ENCODE assay signal across 8 cellular contexts in genomic region chr16:30903596-30903995, GRCh38. TPM values are rescaled to one million over a fixed set of nuclear protein-coding genes. Genes with fewer than 3 reads are reported as not detected.
A peak's percentile ranks its signal among the peaks of the same experiment; 100 is the strongest.
DNase-seq lines count a peak whose midpoint lies in the region; ATAC-seq and TF ChIP-seq lines count a peak whose summit lies in the region.

No MANE protein-coding gene starts in this region.

- H3K9me2 ChIP-seq in GM23248 (ENCODE audit: insufficient read depth): no peaks in the 10 kb centered on the region

- H3K79me2 ChIP-seq in GM23248 (ENCODE audit: insufficient read depth): no peaks in the 10 kb centered on the region

- H3K4me3 ChIP-seq in GM23248 (no peak overlapping the region), gastrocnemius medialis (no peak overlapping the region)

- H3F3A ChIP-seq in GM23248 (ENCODE audit: insufficient read depth): peaks cover 11% of the 10 kb centered on the region; the same call in 1 of the 2 replicates

- WGBS in GM23248 (ENCODE audit: low coverage in 1 of 2, low lambda C conversion rate in 2 of 2, missing lambda C conversion rate in 2 of 2), 2 experiments: 74 to 91% methylated on average over 4 of the region's 4 CpGs

- ATAC-seq in SK-N-SH treated with all-trans-retinoic acid at 6 μM for 48 hours (peak; percentile 43), gastrocnemius medialis (peak in 1 of 2 donors; percentile 7), HG02623 (IDR thresholded peaks at IDR 0.05; ENCODE audit: unreplicated experiment) (no peak)

- H3K9ac ChIP-seq in GM23248: no peak overlapping the region

- in situ Hi-C loops in GM23248 (cut with MboI): no loop called here
- in situ Hi-C loops in gastrocnemius medialis (cut with MboI; ENCODE audit: low sequenced_read_pairs in 4 of 4): no loop called here

- DNase-seq in GM23248 (peak; percentile 39), fibroblast of peridontal ligament (ENCODE audit: extremely low read depth) (peak; percentile 23), gastrocnemius medialis (peak; percentile 25 to 43), NCI-H2107 treated with DMSO at 0.1 percent for 48 hours (lab: John Stamatoyannopoulos, UW; ENCODE audit: unreplicated experiment) (no peak), cortex of kidney (lab: John Stamatoyannopoulos, UW) (no peak), glomerular visceral epithelial cell (ENCODE audit: extremely low spot score) (no peak)

- H3K36me3 ChIP-seq in GM23248 (ENCODE audit: low read depth) (no peaks in the 10 kb centered on the region), gastrocnemius medialis (no peaks in the 10 kb centered on the region)

- no peaks in the 10 kb centered on the region; the same call in 1 of the 2 replicates for H3K4me1 ChIP-seq in GM23248 (ENCODE audit: insufficient read depth)
- peaks cover 8 to 12% of the 10 kb centered on the region in 2 donors for H3K4me1 ChIP-seq in gastrocnemius medialis

- H4K20me1 ChIP-seq in GM23248 (ENCODE audit: insufficient read depth): no peaks in the 10 kb centered on the region

- H3K27me3 ChIP-seq in GM23248 (replicated peaks; ENCODE audit: insufficient read depth) (no peaks in the 10 kb centered on the region), gastrocnemius medialis (no peaks in the 10 kb centered on the region)

- TF ChIP-seq CTCF in gastrocnemius medialis (IDR thresholded peaks at IDR 0.05 in 4 of 5, conservative IDR thresholded peaks at IDR 0.05 in 1 of 5): no peak

- H2AFZ ChIP-seq in GM23248: peak overlapping the region; percentile 64

- H3K9me3 ChIP-seq in GM23248 (ENCODE audit: low read depth) (no peaks in the 10 kb centered on the region), gastrocnemius medialis (no peaks in the 10 kb centered on the region)

- no peak overlapping the region for H3K4me2 ChIP-seq in GM23248 (ENCODE audit: unreplicated experiment)

- intact Hi-C loops in gastrocnemius medialis (cut with DNase I; ENCODE audit: low total_unique reads): no loop called here

- H3K27ac ChIP-seq in GM23248 (no peak overlapping the region), gastrocnemius medialis (peak overlapping the region; percentile 77 to 89 (median 88))

- TF ChIP-seq POLR2A in gastrocnemius medialis (IDR thresholded peaks at IDR 0.05): no peak

TF ChIP-seq in SK-N-SH treated with all-trans-retinoic acid at 6 μM for 48 hours, 23 proteins besides CTCF, POLR2A, EP300 and RAD21:
- TF ChIP-seq, protein P1, sequence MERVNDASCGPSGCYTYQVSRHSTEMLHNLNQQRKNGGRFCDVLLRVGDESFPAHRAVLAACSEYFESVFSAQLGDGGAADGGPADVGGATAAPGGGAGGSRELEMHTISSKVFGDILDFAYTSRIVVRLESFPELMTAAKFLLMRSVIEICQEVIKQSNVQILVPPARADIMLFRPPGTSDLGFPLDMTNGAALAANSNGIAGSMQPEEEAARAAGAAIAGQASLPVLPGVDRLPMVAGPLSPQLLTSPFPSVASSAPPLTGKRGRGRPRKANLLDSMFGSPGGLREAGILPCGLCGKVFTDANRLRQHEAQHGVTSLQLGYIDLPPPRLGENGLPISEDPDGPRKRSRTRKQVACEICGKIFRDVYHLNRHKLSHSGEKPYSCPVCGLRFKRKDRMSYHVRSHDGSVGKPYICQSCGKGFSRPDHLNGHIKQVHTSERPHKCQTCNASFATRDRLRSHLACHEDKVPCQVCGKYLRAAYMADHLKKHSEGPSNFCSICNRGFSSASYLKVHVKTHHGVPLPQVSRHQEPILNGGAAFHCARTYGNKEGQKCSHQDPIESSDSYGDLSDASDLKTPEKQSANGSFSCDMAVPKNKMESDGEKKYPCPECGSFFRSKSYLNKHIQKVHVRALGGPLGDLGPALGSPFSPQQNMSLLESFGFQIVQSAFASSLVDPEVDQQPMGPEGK (CRISPR knock-in tag; IDR thresholded peaks at IDR 0.05; ENCODE audit: borderline replicate concordance): no peak
- TF ChIP-seq SNAI2 (CRISPR knock-in tag; IDR thresholded peaks at IDR 0.05): no peak
- no peak for TF ChIP-seq ZFP30 (CRISPR knock-in tag; IDR thresholded peaks at IDR 0.05)
- no peak for TF ChIP-seq GLIS3 (CRISPR knock-in tag; IDR thresholded peaks at IDR 0.05)
- no peak for TF ChIP-seq ARNTL (CRISPR knock-in tag; IDR thresholded peaks at IDR 0.05; ENCODE audit: borderline replicate concordance, low read depth)
- TF ChIP-seq ISL1 (CRISPR knock-in tag; IDR thresholded peaks at IDR 0.05): no peak
- no peak for TF ChIP-seq BACH2 (CRISPR knock-in tag; IDR thresholded peaks at IDR 0.05; ENCODE audit: borderline replicate concordance)
- TF ChIP-seq ESRRG (CRISPR knock-in tag; IDR thresholded peaks at IDR 0.05): no peak
- no peak for TF ChIP-seq CSRNP3 (CRISPR knock-in tag; IDR thresholded peaks at IDR 0.05)
- no peak for TF ChIP-seq CREB5 (CRISPR knock-in tag; IDR thresholded peaks at IDR 0.05; ENCODE audit: low read depth)
- TF ChIP-seq OSR1 (CRISPR knock-in tag; IDR thresholded peaks at IDR 0.05): no peak
- no peak for TF ChIP-seq TOX (CRISPR knock-in tag; IDR thresholded peaks at IDR 0.05; ENCODE audit: borderline replicate concordance)
- TF ChIP-seq ZNF565 (CRISPR knock-in tag; conservative IDR thresholded peaks at IDR 0.05; ENCODE audit: low read depth): no peak
- TF ChIP-seq, protein P2, sequence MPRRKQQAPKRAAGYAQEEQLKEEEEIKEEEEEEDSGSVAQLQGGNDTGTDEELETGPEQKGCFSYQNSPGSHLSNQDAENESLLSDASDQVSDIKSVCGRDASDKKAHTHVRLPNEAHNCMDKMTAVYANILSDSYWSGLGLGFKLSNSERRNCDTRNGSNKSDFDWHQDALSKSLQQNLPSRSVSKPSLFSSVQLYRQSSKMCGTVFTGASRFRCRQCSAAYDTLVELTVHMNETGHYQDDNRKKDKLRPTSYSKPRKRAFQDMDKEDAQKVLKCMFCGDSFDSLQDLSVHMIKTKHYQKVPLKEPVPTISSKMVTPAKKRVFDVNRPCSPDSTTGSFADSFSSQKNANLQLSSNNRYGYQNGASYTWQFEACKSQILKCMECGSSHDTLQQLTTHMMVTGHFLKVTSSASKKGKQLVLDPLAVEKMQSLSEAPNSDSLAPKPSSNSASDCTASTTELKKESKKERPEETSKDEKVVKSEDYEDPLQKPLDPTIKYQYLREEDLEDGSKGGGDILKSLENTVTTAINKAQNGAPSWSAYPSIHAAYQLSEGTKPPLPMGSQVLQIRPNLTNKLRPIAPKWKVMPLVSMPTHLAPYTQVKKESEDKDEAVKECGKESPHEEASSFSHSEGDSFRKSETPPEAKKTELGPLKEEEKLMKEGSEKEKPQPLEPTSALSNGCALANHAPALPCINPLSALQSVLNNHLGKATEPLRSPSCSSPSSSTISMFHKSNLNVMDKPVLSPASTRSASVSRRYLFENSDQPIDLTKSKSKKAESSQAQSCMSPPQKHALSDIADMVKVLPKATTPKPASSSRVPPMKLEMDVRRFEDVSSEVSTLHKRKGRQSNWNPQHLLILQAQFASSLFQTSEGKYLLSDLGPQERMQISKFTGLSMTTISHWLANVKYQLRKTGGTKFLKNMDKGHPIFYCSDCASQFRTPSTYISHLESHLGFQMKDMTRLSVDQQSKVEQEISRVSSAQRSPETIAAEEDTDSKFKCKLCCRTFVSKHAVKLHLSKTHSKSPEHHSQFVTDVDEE (CRISPR knock-in tag; IDR thresholded peaks at IDR 0.05): no peak
- TF ChIP-seq CSDC2 (CRISPR knock-in tag; IDR thresholded peaks at IDR 0.05): no peak
- TF ChIP-seq TCF4 (CRISPR knock-in tag; IDR thresholded peaks at IDR 0.05; ENCODE audit: borderline replicate concordance): no peak
- TF ChIP-seq ZC3H10 (CRISPR knock-in tag; IDR thresholded peaks at IDR 0.05): no peak

RNA-seq across cellular contexts. Expression of gene CTF1, which starts 7.2 kb away (rescaled TPM):
- 4.4 and 4.8 TPM in 2 replicates for total RNA-seq in GM23248 (2014; rRNA removed; shearing (Covaris generic))
- 2.0 and 2.1 TPM in 2 replicates for polyA plus RNA-seq in GM23248 (2016; fragmentation: Nextera tagmentation; extraction: Ambion mirVana)
- 1 to 10 TPM; 2.3 to 5.6 (median 3.2) TPM for total RNA-seq in gastrocnemius medialis

RNA-seq across cellular contexts. Expression of gene BCL7C, which starts 9.7 kb away (rescaled TPM):
- 42.5 and 77.1 TPM in 2 replicates for total RNA-seq in GM23248 (2014; rRNA removed; shearing (Covaris generic))
- 62.5 and 68.1 TPM in 2 replicates for polyA plus RNA-seq in GM23248 (2016; fragmentation: Nextera tagmentation; extraction: Ambion mirVana)
- total RNA-seq in gastrocnemius medialis: 10 to 100 TPM; 16.4 to 24.5 (median 22.3) TPM

RNA-seq across cellular contexts. Expression of gene FBXL19, which starts 19.8 kb away (rescaled TPM):
- 18.2 and 23.0 TPM in 2 replicates for total RNA-seq in GM23248 (2014; rRNA removed; shearing (Covaris generic))
- polyA plus RNA-seq in GM23248 (2016; fragmentation: Nextera tagmentation; extraction: Ambion mirVana): 0.39 and 0.64 TPM in 2 replicates
- total RNA-seq in gastrocnemius medialis: 1 to 10 TPM; 3.4 to 7.9 (median 4.8) TPM

RNA-seq across cellular contexts. Expression of gene ORAI3, which starts 45.3 kb away (rescaled TPM):
- 36.1 and 39.7 TPM in 2 replicates for total RNA-seq in GM23248 (2014; rRNA removed; shearing (Covaris generic))
- polyA plus RNA-seq in GM23248 (2016; fragmentation: Nextera tagmentation; extraction: Ambion mirVana): 30.9 and 31.6 TPM in 2 replicates
- 10 to 100 TPM; 10.3 to 15.6 (median 12.5) TPM for total RNA-seq in gastrocnemius medialis

RNA-seq across cellular contexts. Expression of gene SETD1A, which starts 54.0 kb away (rescaled TPM):
- 2.0 and 2.3 TPM in 2 replicates for total RNA-seq in GM23248 (2014; rRNA removed; shearing (Covaris generic))
- polyA plus RNA-seq in GM23248 (2016; fragmentation: Nextera tagmentation; extraction: Ambion mirVana): 4.0 and 5.9 TPM in 2 replicates
- total RNA-seq in gastrocnemius medialis: 10 to 100 TPM in 2 of 4 donors, 1 to 10 TPM in 2; 3.8 to 15.4 (median 9.8) TPM

Comparison
In these comparisons a context has a peak if more than half of its experiments do, and no peak if none do; other contexts are left out.
1. DNase-seq: peak in GM23248 (single experiment), fibroblast of peridontal ligament (single experiment) and gastrocnemius medialis (2 of 2); none in NCI-H2107 treated with DMSO at 0.1 percent for 48 hours (single experiment), cortex of kidney (single experiment) and glomerular visceral epithelial cell (single experiment).